In genomic region chr19:55118401-55118991, GRCh38 we compare ENCODE assay signal across 1 cellular context.
TF ChIP-seq lines count a peak whose summit lies in the region.

No MANE protein-coding gene starts in this region.

TF ChIP-seq in IMR-90, 13 proteins besides CTCF, POLR2A, EP300 and RAD21 (continued from another document):
- TF ChIP-seq NFE2L2 (IDR thresholded peaks at IDR 0.05; ENCODE audit: low read depth, low read length) (no peak), FOS (IDR thresholded peaks at IDR 0.05; ENCODE audit: low read depth, low read length) (no peak), MXI1 (IDR thresholded peaks at IDR 0.05; ENCODE audit: borderline replicate concordance, low read depth, low read length) (no peak), MAZ (IDR thresholded peaks at IDR 0.05; ENCODE audit: borderline replicate concordance, low read depth, low read length) (no peak), CEBPB (IDR thresholded peaks at IDR 0.05; ENCODE audit: low read depth, low read length) (no peak), RCOR1 (IDR thresholded peaks at IDR 0.05; ENCODE audit: insufficient replicate concordance, low read length) (no peak), ELK1 (IDR thresholded peaks at IDR 0.05; ENCODE audit: borderline replicate concordance, low read depth, low read length) (no peak), CHD1 (IDR thresholded peaks at IDR 0.05; ENCODE audit: low read depth, low read length) (no peak), USF2 (IDR thresholded peaks at IDR 0.05; ENCODE audit: low read depth, low read length) (no peak), BHLHE40 (IDR thresholded peaks at IDR 0.05; ENCODE audit: low read depth, low read length) (no peak)
